Comparison of ENCODE assay signal across 8 cellular contexts in genomic region chr12:101407054-101407437, GRCh38. TPM values are rescaled to one million over a fixed set of nuclear protein-coding genes. Genes with fewer than 3 reads are reported as not detected.
DNase-seq lines count a peak whose midpoint lies in the region; ATAC-seq and TF ChIP-seq lines count a peak whose summit lies in the region.

No MANE protein-coding gene starts in this region.

- peaks cover 16 to 40% (median 23%) of the 10 kb centered on the region in 4 donors for H3K4me1 Mint-ChIP-seq in CD4-positive, alpha-beta memory T cell
- peaks cover 19% of the 10 kb centered on the region for H3K4me1 Mint-ChIP-seq in activated T-cell treated with anti-CD3 and anti-CD28 coated beads, Interleukin-2, amount 50 U/mL, for 4 hours (ENCODE audit: low read depth)

- no peaks in the 10 kb centered on the region for H3K27me3 Mint-ChIP-seq in CD4-positive, alpha-beta memory T cell
- H3K27me3 Mint-ChIP-seq in activated T-cell treated with anti-CD3 and anti-CD28 coated beads, Interleukin-2, amount 50 U/mL, for 4 hours (ENCODE audit: low read depth), result no peaks in the 10 kb centered on the region

- H3K27ac ChIP-seq in CD4-positive, alpha-beta memory T cell (ENCODE audit: low read depth, low read length), result peak overlapping the region; percentile 71
- H3K27ac ChIP-seq in cardiac muscle cell, result peak overlapping the region; percentile 93

- H3K4me1 ChIP-seq in CD4-positive, alpha-beta memory T cell (ENCODE audit: insufficient read depth, low read length), result peaks cover 25% of the 10 kb centered on the region
- H3K4me1 ChIP-seq in cardiac muscle cell (ENCODE audit: low read depth), result peaks cover 7% of the 10 kb centered on the region

- no peaks in the 10 kb centered on the region for H3K27me3 ChIP-seq in CD4-positive, alpha-beta memory T cell (ENCODE audit: insufficient read depth, low read length)
- peaks cover 2% of the 10 kb centered on the region for H3K27me3 ChIP-seq in cardiac muscle cell

- peak in 2 of 5 donors; percentile 1 to 6 for DNase-seq in CD4-positive, alpha-beta memory T cell
- DNase-seq in activated T-cell treated with anti-CD3 and anti-CD28 coated beads, Interleukin-2, amount 50 U/mL, for 4 hours, result peak; percentile 17
- DNase-seq in cardiac muscle cell (ENCODE audit: low read depth in 1 of 2, low spot score in 1 of 2), result peak in 1 of 2 donors; percentile 59
- DNase-seq in skeletal muscle cell (ENCODE audit: low read depth), result peak; percentile 3
- DNase-seq in activated CD8-positive, alpha-beta memory T cell treated with anti-CD3 and anti-CD28 coated beads for 24 hours, result no peak

- intact Hi-C loops in CD4-positive, alpha-beta memory T cell (cut with micrococcal nuclease), result no loop called here

- ATAC-seq in GM19455 (IDR thresholded peaks at IDR 0.05; ENCODE audit: unreplicated experiment), result peak; percentile 20
- ATAC-seq in HG03565 (IDR thresholded peaks at IDR 0.05; ENCODE audit: unreplicated experiment), result peak; percentile 14
- ATAC-seq in activated T-cell treated with anti-CD3 and anti-CD28 coated beads, Interleukin-2, amount 50 U/mL, for 4 hours, result peak; percentile 39 to 52
- no peak for ATAC-seq in esophagus mucosa

- POLR2A ChIA-PET in CD4-positive, alpha-beta memory T cell (lab: Charles Lee; ENCODE audit: partially characterized antibody), result interaction anchor here (0.9 to 2.2 kb wide), 8 partner anchors 11 to 1140 kb away, joined by 3 to 15 read pairs (median 5); partner anchors contain the start of genes DEPDC4, GNPTAB, SCYL2 and UTP20

- peak overlapping the region; percentile 90 to 99 (median 96) for H3K4me3 Mint-ChIP-seq in CD4-positive, alpha-beta memory T cell
- peak overlapping the region; percentile 98 for H3K4me3 Mint-ChIP-seq in activated T-cell treated with anti-CD3 and anti-CD28 coated beads, Interleukin-2, amount 50 U/mL, for 4 hours

- CTCF ChIA-PET in CD4-positive, alpha-beta memory T cell (lab: Charles Lee; ENCODE audit: partially characterized antibody), result interaction anchor here (1.3 to 2.8 kb wide), 2 partner anchors 352 to 432 kb away, joined by 8 to 12 read pairs; no protein-coding TSS in a partner anchor

- H3K27ac Mint-ChIP-seq in CD4-positive, alpha-beta memory T cell, result peak overlapping the region; percentile 93 to 97 (median 96)

- no peaks in the 10 kb centered on the region for H3K9me3 Mint-ChIP-seq in CD4-positive, alpha-beta memory T cell
- H3K9me3 Mint-ChIP-seq in activated T-cell treated with anti-CD3 and anti-CD28 coated beads, Interleukin-2, amount 50 U/mL, for 4 hours, result no peaks in the 10 kb centered on the region

- peaks cover 6% of the 10 kb centered on the region for H3K36me3 ChIP-seq in CD4-positive, alpha-beta memory T cell (ENCODE audit: insufficient read depth, low read length)
- no peaks in the 10 kb centered on the region for H3K36me3 ChIP-seq in cardiac muscle cell

- H3K36me3 Mint-ChIP-seq in CD4-positive, alpha-beta memory T cell, result peaks cover 0 to 17% of the 10 kb centered on the region in 2 donors
- peaks cover 2% of the 10 kb centered on the region for H3K36me3 Mint-ChIP-seq in activated T-cell treated with anti-CD3 and anti-CD28 coated beads, Interleukin-2, amount 50 U/mL, for 4 hours (ENCODE audit: insufficient read depth)

- H3K9me3 ChIP-seq in CD4-positive, alpha-beta memory T cell (ENCODE audit: control insufficient read depth in 1 of 2, low read length in 2 of 2), result no peaks in the 10 kb centered on the region
- no peaks in the 10 kb centered on the region for H3K9me3 ChIP-seq in cardiac muscle cell (ENCODE audit: low read depth)

- peak overlapping the region; percentile 94 to 97 for H3K4me3 ChIP-seq in CD4-positive, alpha-beta memory T cell (ENCODE audit: low read length in 2 of 2)
- H3K4me3 ChIP-seq in cardiac muscle cell (peak overlapping the region; percentile 77), skeletal muscle cell (ENCODE audit: low read depth, low read length) (peak overlapping the region; percentile 63)

- no peak for TF ChIP-seq CTCF in cardiac muscle cell (IDR thresholded peaks at IDR 0.05; ENCODE audit: low read depth, low read length)

RNA-seq across cellular contexts. Expression of gene ARL1, which starts 0.5 kb away (rescaled TPM):
- 10 to 100 TPM; 37.9 to 41.0 TPM for total RNA-seq in CD4-positive, alpha-beta memory T cell
- polyA plus RNA-seq in CD4-positive, alpha-beta memory T cell, result 10 to 100 TPM; 34.8 to 41.5 TPM
- 100 to 1,000 TPM in 1 of 3 donors, 10 to 100 TPM in 2; 82.4 to 100 (median 92.5) TPM for total RNA-seq in activated T-cell treated with anti-CD3 and anti-CD28 coated beads, Interleukin-2, amount 50 U/mL, for 4 hours
- 52.0 and 75.6 TPM in 2 replicates for total RNA-seq in cardiac muscle cell
- polyA plus RNA-seq in cardiac muscle cell, result 68.0 and 80.9 TPM in 2 replicates
- total RNA-seq in esophagus mucosa, result 62.3 TPM
